In genomic region chr21:41701749-41702148, GRCh38 we compare ENCODE assay signal across 20 cellular contexts.
"Had no signal": no experiment of that assay in that cellular context is flagged by ENCODE, and none has a peak within 500 bp of the region (broad histone marks: within the 10 kb centered on the region; RNA-seq: fewer than 3 reads in every experiment).

No MANE protein-coding gene starts in this region.

- H3K4me3 ChIP-seq: gastrocnemius medialis, heart left ventricle, lung, ovary, sigmoid colon, stomach, thoracic aorta had no signal

- H3K27ac ChIP-seq: brain microvascular endothelial cell, gastrocnemius medialis, heart left ventricle, ovary, sigmoid colon, stomach, thoracic aorta had no signal

- H3K36me3 ChIP-seq: brain microvascular endothelial cell, gastrocnemius medialis, heart left ventricle, ovary, sigmoid colon, stomach, thoracic aorta had no signal

- H3K27me3 ChIP-seq: gastrocnemius medialis, heart left ventricle, ovary, sigmoid colon had no signal

- FAIRE-seq: islet of Langerhans had no signal

- H3K4me1 ChIP-seq: gastrocnemius medialis, heart left ventricle, sigmoid colon had no signal

- H3K9me3 ChIP-seq: gastrocnemius medialis, ovary, sigmoid colon, stomach, thoracic aorta had no signal

- DNase-seq: activated naive CD4-positive, alpha-beta T cell treated with Interleukin-2 at 50 U/mL for 16 hours; activated T-cell treated with anti-CD3 and anti-CD28 coated beads for 4 hours; anterior cingulate cortex; brain microvascular endothelial cell; cortex of kidney; effector CD8-positive, alpha-beta T cell; gastrocnemius medialis; heart left ventricle; left colon; midbrain; ovary; sigmoid colon; stimulated activated CD4-positive, alpha-beta T cell treated with anti-CD3 and anti-CD28 coated beads, Interleukin-1b, Interleukin-23, amount 100 ng/mL, for 48 hours; stomach had no signal

- H3K9me3 Mint-ChIP-seq: activated T-helper 17 cell treated with anti-CD3 and anti-CD28 coated beads, Interleukin-2, amount 50 U/mL, for 72 hours; neural crest cell; T-helper 2 cell treated with Interferon-gamma antibody and Interleukin-4, amounts not matched to agents 5 μg/mL and 100 μg/mL, for 36 hours had no signal

- H3K27ac Mint-ChIP-seq: activated T-helper 17 cell treated with anti-CD3 and anti-CD28 coated beads, Interleukin-2, amount 50 U/mL, for 72 hours; T-helper 2 cell treated with Interferon-gamma antibody and Interleukin-4, amounts not matched to agents 5 μg/mL and 100 μg/mL, for 36 hours had no signal

- H3K4me3 Mint-ChIP-seq: activated T-helper 17 cell treated with anti-CD3 and anti-CD28 coated beads, Interleukin-2, amount 50 U/mL, for 72 hours; neural crest cell; T-helper 2 cell treated with Interferon-gamma antibody and Interleukin-4, amounts not matched to agents 5 μg/mL and 100 μg/mL, for 36 hours had no signal
